Comparison of ENCODE assay signal across 12 cellular contexts in genomic region chr10:8051851-8052257, GRCh38. TPM values are rescaled to one million over a fixed set of nuclear protein-coding genes. Genes with fewer than 3 reads are reported as not detected.
A peak's percentile ranks its signal among the peaks of the same experiment; 100 is the strongest.
DNase-seq lines count a peak whose midpoint lies in the region; ATAC-seq and TF ChIP-seq lines count a peak whose summit lies in the region.
"Had no signal": no experiment of that assay in that cellular context is flagged by ENCODE, and none has a peak within 500 bp of the region (broad histone marks: within the 10 kb centered on the region; RNA-seq: fewer than 3 reads in every experiment).

No MANE protein-coding gene starts in this region.

- no peak overlapping the region for H3K27ac Mint-ChIP-seq in activated T-helper 17 cell treated with anti-CD3 and anti-CD28 coated beads, Interleukin-2, amount 50 U/mL, for 72 hours
- H3K27ac Mint-ChIP-seq in memory B cell (no peak overlapping the region), type B pancreatic cell (peak overlapping the region; percentile 97)

- H3K9me3 ChIP-seq in left ventricle myocardium inferior (replicated peaks): no peaks in the 10 kb centered on the region

- TF ChIP-seq CTCF in left ventricle myocardium inferior (IDR thresholded peaks at IDR 0.05; ENCODE audit: borderline replicate concordance) (no peak), type B pancreatic cell (conservative IDR thresholded peaks at IDR 0.05) (no peak)

- intact Hi-C loops in left ventricle myocardium inferior (cut with micrococcal nuclease): no loop called here
- intact Hi-C loops in left cardiac atrium (cut with DNase I): no loop called here

- peaks cover 34% of the 10 kb centered on the region for H3K27me3 Mint-ChIP-seq in activated T-helper 17 cell treated with anti-CD3 and anti-CD28 coated beads, Interleukin-2, amount 50 U/mL, for 72 hours
- H3K27me3 Mint-ChIP-seq in memory B cell (peaks cover 29% of the 10 kb centered on the region), type B pancreatic cell (peaks cover 62% of the 10 kb centered on the region)

- H3K36me3 Mint-ChIP-seq in activated T-helper 17 cell treated with anti-CD3 and anti-CD28 coated beads, Interleukin-2, amount 50 U/mL, for 72 hours (ENCODE audit: low read depth): peaks cover 41% of the 10 kb centered on the region
- H3K36me3 Mint-ChIP-seq in memory B cell (peaks cover 1% of the 10 kb centered on the region), type B pancreatic cell (peaks cover 9% of the 10 kb centered on the region)

- ATAC-seq in left cardiac atrium (no peak), memory B cell (ENCODE audit: low read depth) (no peak)
- ATAC-seq in activated T-helper 17 cell treated with anti-CD3 and anti-CD28 coated beads, Interleukin-2, amount 50 U/mL, for 72 hours (replicated peaks): no peak
- ATAC-seq: PC-3 had no signal

- peaks cover 100% of the 10 kb centered on the region for H3K27me3 ChIP-seq in left ventricle myocardium inferior (ENCODE audit: low read depth)

- no peaks in the 10 kb centered on the region for H3K36me3 ChIP-seq in left ventricle myocardium inferior

- peaks cover 13% of the 10 kb centered on the region for H3K4me1 Mint-ChIP-seq in activated T-helper 17 cell treated with anti-CD3 and anti-CD28 coated beads, Interleukin-2, amount 50 U/mL, for 72 hours
- H3K4me1 Mint-ChIP-seq in memory B cell (peaks cover 14% of the 10 kb centered on the region), type B pancreatic cell (ENCODE audit: unreplicated experiment) (peaks cover 18% of the 10 kb centered on the region)

- H3K4me3 Mint-ChIP-seq in activated T-helper 17 cell treated with anti-CD3 and anti-CD28 coated beads, Interleukin-2, amount 50 U/mL, for 72 hours: peak overlapping the region; percentile 98
- H3K4me3 Mint-ChIP-seq in memory B cell (peak overlapping the region; percentile 17), type B pancreatic cell (peak overlapping the region; percentile 97)

- peak overlapping the region; percentile 60 for H3K27ac ChIP-seq in left ventricle myocardium inferior (replicated peaks)
- H3K27ac ChIP-seq: C4-2B had no signal

- no peak for DNase-seq in left ventricle myocardium inferior
- no peak for DNase-seq in left cardiac atrium
- DNase-seq in memory B cell (ENCODE audit: low spot score in 2 of 2): no peak
- peak; percentile 82 for DNase-seq in type B pancreatic cell (ENCODE audit: extremely low spot score, unreplicated experiment)
- DNase-seq in HK-2 (ENCODE audit: unreplicated experiment): no peak
- DNase-seq in NCI-H1417 treated with DMSO at 0.1 percent for 48 hours (lab: John Stamatoyannopoulos, UW): no peak
- no peak for DNase-seq in NCI-H510A treated with DMSO at 0.1 percent for 48 hours (lab: John Stamatoyannopoulos, UW)
- DNase-seq: activated CD4-positive, CD25-positive, alpha-beta regulatory T cell; NCI-H2029; PC-3 had no signal

- H3K4me1 ChIP-seq in left ventricle myocardium inferior: peaks cover 74% of the 10 kb centered on the region

- H3K4me3 ChIP-seq in left ventricle myocardium inferior: peak overlapping the region; percentile 67

- H3K9me3 Mint-ChIP-seq in activated T-helper 17 cell treated with anti-CD3 and anti-CD28 coated beads, Interleukin-2, amount 50 U/mL, for 72 hours: no peaks in the 10 kb centered on the region
- H3K9me3 Mint-ChIP-seq in memory B cell (no peaks in the 10 kb centered on the region), type B pancreatic cell (no peaks in the 10 kb centered on the region)

RNA-seq across cellular contexts. Expression of gene GATA3, which starts 2.6 kb away (rescaled TPM):
- total RNA-seq in left ventricle myocardium inferior (1.4 TPM), left cardiac atrium (1 to 10 TPM; 1.9 to 2.1 TPM), type B pancreatic cell (ENCODE audit: low replicate concordance) (18.5 and 71.4 TPM in 2 replicates)
- total RNA-seq in activated T-helper 17 cell treated with anti-CD3 and anti-CD28 coated beads, Interleukin-2, amount 50 U/mL, for 72 hours: 10 to 100 TPM; 14.2 to 25.2 TPM

Comparison
In these comparisons a context has a peak if more than half of its experiments do, and no peak if none do; other contexts are left out.
1. H3K4me3 Mint-ChIP-seq: peak in every context shown above with its lines; median percentile 98 in activated T-helper 17 cell treated with anti-CD3 and anti-CD28 coated beads, Interleukin-2, amount 50 U/mL, for 72 hours; 97 in type B pancreatic cell; 17 in memory B cell.